Comparison of ENCODE assay signal across 23 cellular contexts in genomic region chr10:6227346-6227745, GRCh38.
"Had no signal": no experiment of that assay in that cellular context is flagged by ENCODE, and none has a peak within 500 bp of the region (broad histone marks: within the 10 kb centered on the region; RNA-seq: fewer than 3 reads in every experiment).

No MANE protein-coding gene starts in this region.

- H3K9me3 Mint-ChIP-seq: activated B cell treated with CpG ODN at 0.5 μM for 24 hours; activated CD4-positive, alpha-beta memory T cell treated with anti-CD3 and anti-CD28 coated beads for 36 hours; activated naive CD4-positive, alpha-beta T cell treated with anti-CD3 and anti-CD28 coated beads, Interleukin-2, amount 10 ng/mL, durations not matched to agents 7 days and 5 days; dendritic cell treated with granulocyte-macrophage colony-stimulating factor and Interleukin-4, amounts not matched to agents 40 ng/mL and 50 ng/mL, for 4 days; natural killer cell had no signal

- H3K4me1 Mint-ChIP-seq: activated B cell treated with CpG ODN at 0.5 μM for 24 hours; activated CD4-positive, alpha-beta T cell treated with anti-CD3 and anti-CD28 coated beads for 36 hours; natural killer cell had no signal

- DNase-seq: activated B cell treated with CpG ODN at 0.5 μM for 24 hours; activated CD4-positive, alpha-beta memory T cell treated with anti-CD3 and anti-CD28 coated beads for 36 hours; activated CD4-positive, alpha-beta T cell treated with anti-CD3 and anti-CD28 coated beads for 36 hours; activated CD8-positive, alpha-beta memory T cell treated with anti-CD3 and anti-CD28 coated beads, Interleukin-2, amount 10 ng/mL, durations not matched to agents 7 days and 5 days; activated effector memory CD4-positive, alpha-beta T cell treated with anti-CD3 and anti-CD28 coated beads, Interleukin-2, amount 50 U/mL, for 16 hours; activated naive CD4-positive, alpha-beta T cell treated with anti-CD3 and anti-CD28 coated beads, Interleukin-2, amount 10 ng/mL, durations not matched to agents 7 days and 5 days; activated T-cell treated with anti-CD3 and anti-CD28 coated beads for 4 hours; amygdala; body of pancreas; effector CD8-positive, alpha-beta T cell; erythroblast; left ventricle myocardium inferior; midbrain; natural killer cell; right cardiac atrium; stimulated activated CD4-positive, alpha-beta T cell treated with anti-CD3 and anti-CD28 coated beads, Interleukin-4, amount 100 ng/mL, for 24 hours; stimulated activated naive CD4-positive, alpha-beta T cell treated with Interleukin-2 at 50 U/mL for 16 hours; T-helper 9 cell; thyroid gland; upper lobe of right lung had no signal

- H3K79me2 ChIP-seq: parathyroid adenoma had no signal

- H3K4me1 ChIP-seq: body of pancreas, parathyroid adenoma, thyroid gland, upper lobe of right lung had no signal

- H2AFZ ChIP-seq: parathyroid adenoma had no signal

- H3K36me3 Mint-ChIP-seq: natural killer cell had no signal

- H3K4me3 ChIP-seq: body of pancreas, cardiac muscle cell, left ventricle myocardium inferior, thyroid gland, upper lobe of right lung had no signal

- H3K9ac ChIP-seq: parathyroid adenoma had no signal

- H3K27me3 ChIP-seq: body of pancreas, cardiac muscle cell, thyroid gland, upper lobe of right lung had no signal

- H3K27ac Mint-ChIP-seq: activated B cell treated with CpG ODN at 0.5 μM for 24 hours; activated CD4-positive, alpha-beta T cell treated with anti-CD3 and anti-CD28 coated beads for 36 hours; activated CD8-positive, alpha-beta memory T cell treated with anti-CD3 and anti-CD28 coated beads, Interleukin-2, amount 10 ng/mL, durations not matched to agents 7 days and 5 days; dendritic cell treated with granulocyte-macrophage colony-stimulating factor and Interleukin-4, amounts not matched to agents 40 ng/mL and 50 ng/mL, for 4 days; natural killer cell had no signal

- H3K27ac ChIP-seq: body of pancreas, parathyroid adenoma, thyroid gland, upper lobe of right lung had no signal

- H3K9me3 ChIP-seq: body of pancreas, left ventricle myocardium inferior, thyroid gland, upper lobe of right lung had no signal

- H3K4me3 Mint-ChIP-seq: activated B cell treated with CpG ODN at 0.5 μM for 24 hours; activated CD4-positive, alpha-beta memory T cell treated with anti-CD3 and anti-CD28 coated beads for 36 hours; activated CD4-positive, alpha-beta T cell treated with anti-CD3 and anti-CD28 coated beads for 36 hours; activated CD8-positive, alpha-beta memory T cell treated with anti-CD3 and anti-CD28 coated beads, Interleukin-2, amount 10 ng/mL, durations not matched to agents 7 days and 5 days; activated naive CD4-positive, alpha-beta T cell treated with anti-CD3 and anti-CD28 coated beads, Interleukin-2, amount 10 ng/mL, durations not matched to agents 7 days and 5 days; dendritic cell treated with granulocyte-macrophage colony-stimulating factor and Interleukin-4, amounts not matched to agents 40 ng/mL and 50 ng/mL, for 4 days; natural killer cell had no signal

- H3K27me3 Mint-ChIP-seq: activated B cell treated with CpG ODN at 0.5 μM for 24 hours; activated CD4-positive, alpha-beta memory T cell treated with anti-CD3 and anti-CD28 coated beads for 36 hours; activated CD4-positive, alpha-beta T cell treated with anti-CD3 and anti-CD28 coated beads for 36 hours; activated CD8-positive, alpha-beta memory T cell treated with anti-CD3 and anti-CD28 coated beads, Interleukin-2, amount 10 ng/mL, durations not matched to agents 7 days and 5 days; activated naive CD4-positive, alpha-beta T cell treated with anti-CD3 and anti-CD28 coated beads, Interleukin-2, amount 10 ng/mL, durations not matched to agents 7 days and 5 days; dendritic cell treated with granulocyte-macrophage colony-stimulating factor and Interleukin-4, amounts not matched to agents 40 ng/mL and 50 ng/mL, for 4 days had no signal
